Comparison of ENCODE assay signal across 8 cellular contexts in the genomic region with DNA sequence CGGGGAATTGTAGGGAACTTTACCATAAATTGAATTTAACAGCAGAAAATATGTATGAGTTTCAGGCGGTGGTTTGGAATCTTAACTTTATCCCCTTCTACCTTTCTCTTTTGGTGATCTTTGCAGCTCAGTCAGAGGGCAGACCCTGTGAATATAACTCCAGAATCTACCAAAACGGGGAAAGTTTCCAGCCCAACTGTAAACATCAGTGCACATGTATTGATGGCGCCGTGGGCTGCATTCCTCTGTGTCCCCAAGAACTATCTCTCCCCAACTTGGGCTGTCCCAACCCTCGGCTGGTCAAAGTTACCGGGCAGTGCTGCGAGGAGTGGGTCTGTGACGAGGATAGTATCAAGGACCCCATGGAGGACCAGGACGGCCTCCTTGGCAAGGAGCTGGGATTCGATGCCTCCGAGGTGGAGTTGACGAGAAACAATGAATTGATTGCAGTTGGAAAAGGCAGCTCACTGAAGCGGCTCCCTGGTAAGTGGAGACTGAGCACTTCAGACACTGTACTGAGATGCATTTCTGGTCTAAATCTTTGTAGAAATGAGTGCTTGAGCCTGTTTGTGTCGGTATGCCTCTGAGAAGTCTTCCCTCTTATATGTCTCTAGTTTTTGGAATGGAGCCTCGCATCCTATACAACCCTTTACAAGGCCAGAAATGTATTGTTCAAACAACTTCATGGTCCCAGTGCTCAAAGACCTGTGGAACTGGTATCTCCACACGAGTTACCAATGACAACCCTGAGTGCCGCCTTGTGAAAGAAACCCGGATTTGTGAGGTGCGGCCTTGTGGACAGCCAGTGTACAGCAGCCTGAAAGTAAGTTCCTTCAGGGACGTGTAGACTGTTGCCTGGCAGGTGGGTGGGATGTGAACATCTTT. TPM values are rescaled to one million over a fixed set of nuclear protein-coding genes. Genes with fewer than 3 reads are reported as not detected.
DNase-seq lines count a peak whose midpoint lies in the region; ATAC-seq and TF ChIP-seq lines count a peak whose summit lies in the region.

No MANE protein-coding gene starts in this region.

- H3K9ac ChIP-seq in HUES6 (ENCODE audit: low read length), result peak overlapping the region; percentile 100

- H3K36me3 ChIP-seq in HUES6 (ENCODE audit: control insufficient read depth, insufficient read depth, low read length), result peaks cover 28% of the 10 kb centered on the region

- peaks cover 24% of the 10 kb centered on the region for H3K27me3 ChIP-seq in HUES6 (ENCODE audit: control insufficient read depth, insufficient read depth, low read length)

- H3K27ac ChIP-seq in HUES6 (ENCODE audit: low read depth, low read length), result peak overlapping the region; percentile 97

- peaks cover 52% of the 10 kb centered on the region for H3K4me1 ChIP-seq in HUES6 (ENCODE audit: control insufficient read depth, insufficient read depth, low read length)

- peak; percentile 30 for DNase-seq in A172 (ENCODE audit: low spot score)
- DNase-seq in cerebellar cortex (ENCODE audit: low spot score), result peak; percentile 71
- DNase-seq in lower leg skin (ENCODE audit: low spot score in 2 of 2), result peak in 1 of 2 donors; percentile 91
- DNase-seq in GM10248 (ENCODE audit: extremely low spot score), result no peak

- H3K9me3 ChIP-seq in HUES6 (ENCODE audit: control insufficient read depth, insufficient read depth, low read depth, low read length), result no peaks in the 10 kb centered on the region

- H3K4me3 ChIP-seq in HUES6 (ENCODE audit: low read depth, low read length) (peak overlapping the region; percentile 95), lower leg skin (ENCODE audit: low read depth, poor library complexity, severe bottlenecking) (peak overlapping the region; percentile 89)

- no peak for ATAC-seq in GM19023 (IDR thresholded peaks at IDR 0.05; ENCODE audit: unreplicated experiment)
- no peak for ATAC-seq in HG02973 (IDR thresholded peaks at IDR 0.05; ENCODE audit: unreplicated experiment)
- no peak for ATAC-seq in GM21529 (IDR thresholded peaks at IDR 0.05; ENCODE audit: unreplicated experiment)

- CTCF ChIA-PET in GM10248 (lab: Yijun Ruan, JAX), result interaction anchor here (1.2 to 1.6 kb wide), 3 partner anchors 11 to 52 kb away, joined by 3 to 8 read pairs (median 5); no protein-coding TSS in a partner anchor

- WGBS in lower leg skin, 2 donors, result 25% methylated on average over 21 of the region's 21 CpGs

- POLR2A ChIA-PET in GM10248 (lab: Yijun Ruan, JAX), result no interaction called here

- no peak for TF ChIP-seq CTCF in lower leg skin (IDR thresholded peaks at IDR 0.05)
- no peak for TF ChIP-seq CTCF in GM10248 (IDR thresholded peaks at IDR 0.05; ENCODE audit: control extremely low read depth, extremely low read depth, low read depth, missing control alignments)

- TF ChIP-seq POLR2A in lower leg skin (IDR thresholded peaks at IDR 0.05), result no peak

- intact Hi-C loops in lower leg skin (cut with DNase I; ENCODE audit: low total_unique reads), result loop anchor here (10.0 kb wide), 1 partner anchor 77 kb away; no protein-coding TSS in a partner anchor

RNA-seq across cellular contexts. Expression of a gene that starts 1.5 kb away (rescaled TPM):
- total RNA-seq in A172 (2014; rRNA removed; shearing (Covaris generic)), result 23.5 and 23.9 TPM in 2 replicates
- total RNA-seq in lower leg skin, result 100 to 1,000 TPM in 2 of 4 donors, 10 to 100 TPM in 2; 47.1 to 174 (median 80.4) TPM
